12 cellular contexts compared by ENCODE assay signal in the genomic region with DNA sequence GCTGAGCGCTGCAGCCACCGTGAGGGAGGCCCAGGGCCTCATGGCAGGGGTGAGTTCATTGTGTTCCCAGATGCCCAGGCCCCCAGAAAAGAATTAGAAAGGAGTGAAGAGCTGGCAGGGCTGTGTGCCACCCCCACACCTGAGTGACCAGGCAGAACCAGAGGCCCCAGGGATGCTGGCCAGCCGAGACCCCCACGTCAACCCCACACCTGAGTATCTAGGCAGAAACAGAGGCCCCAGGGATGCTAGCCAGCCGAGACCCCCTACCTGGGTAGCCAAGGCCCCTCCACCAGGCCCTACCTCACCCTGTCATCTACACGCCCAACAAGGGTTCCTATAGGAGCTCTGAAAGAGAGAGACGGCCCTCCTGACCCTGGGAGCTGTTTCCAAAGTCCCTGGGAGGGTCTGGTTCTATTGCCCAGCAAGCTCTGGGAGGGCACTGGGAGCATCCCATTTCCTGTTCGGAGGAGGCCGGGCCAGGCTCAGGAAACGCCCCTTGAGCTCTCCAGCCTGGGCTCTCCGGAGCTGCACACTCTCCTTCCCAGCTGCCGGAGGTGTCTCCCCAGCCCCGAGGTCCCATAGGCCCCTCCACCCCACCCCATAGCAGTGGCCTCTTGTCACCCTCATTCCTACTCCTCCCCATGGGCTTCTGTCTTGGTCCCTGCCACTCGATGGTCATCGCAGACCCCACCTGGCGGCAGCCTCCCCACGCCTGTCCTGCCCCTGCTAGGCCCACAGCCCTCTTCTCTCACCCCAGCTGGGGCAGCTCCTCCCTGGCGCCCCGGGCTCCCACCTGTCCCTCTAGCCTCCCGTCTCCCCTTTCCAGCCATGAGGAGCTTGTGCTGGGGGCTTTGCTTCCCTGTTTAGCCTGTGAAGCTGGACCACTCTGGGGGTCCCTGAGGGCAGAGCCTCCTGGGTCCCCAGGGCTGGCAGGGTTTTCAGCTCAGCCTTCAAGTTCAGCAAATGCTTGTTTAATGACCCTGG. TPM values are rescaled to one million over a fixed set of nuclear protein-coding genes. Genes with fewer than 3 reads are reported as not detected.
A peak's percentile ranks its signal among the peaks of the same experiment; 100 is the strongest.
DNase-seq lines count a peak whose midpoint lies in the region; ATAC-seq and TF ChIP-seq lines count a peak whose summit lies in the region.
"Had no signal": no experiment of that assay in that cellular context is flagged by ENCODE, and none has a peak within 500 bp of the region (broad histone marks: within the 10 kb centered on the region; RNA-seq: fewer than 3 reads in every experiment).

No MANE protein-coding gene starts in this region.

- H3K9me3 ChIP-seq in CD8-positive, alpha-beta T cell (ENCODE audit: low read length) = no peaks in the 10 kb centered on the region
- no peaks in the 10 kb centered on the region for H3K9me3 ChIP-seq in SK-N-MC (ENCODE audit: low read depth, low read length)

- peaks cover 59% of the 10 kb centered on the region for H3K4me1 ChIP-seq in CD8-positive, alpha-beta T cell (ENCODE audit: insufficient read depth, low read length)
- H3K4me1 ChIP-seq in mesendoderm (ENCODE audit: control insufficient read depth, low read depth, low read length) = no peaks in the 10 kb centered on the region
- H3K4me1 ChIP-seq: parathyroid adenoma had no signal

- no peaks in the 10 kb centered on the region for H3K79me2 ChIP-seq in mesendoderm (ENCODE audit: control insufficient read depth, insufficient read depth, low read length)
- H3K79me2 ChIP-seq: parathyroid adenoma had no signal

- H3K4me3 ChIP-seq in CD8-positive, alpha-beta T cell (ENCODE audit: low read depth, low read length) = peak overlapping the region; percentile 82
- no peak overlapping the region for H3K4me3 ChIP-seq in SK-N-MC
- H3K4me3 ChIP-seq in fibroblast of villous mesenchyme (ENCODE audit: low read depth, low read length) = no peak overlapping the region
- H3K4me3 ChIP-seq in mesendoderm (ENCODE audit: low read length) = no peak overlapping the region

- peak in 2 of 7 experiments; percentile 10 to 49 for DNase-seq in CD8-positive, alpha-beta T cell
- DNase-seq in SK-N-MC (ENCODE audit: low read depth, low spot score) (no peak), fibroblast of villous mesenchyme (ENCODE audit: low read depth) (peak; percentile 23), osteocyte (ENCODE audit: extremely low spot score, unreplicated experiment) (peak; percentile 76), GM03348 (ENCODE audit: low spot score) (no peak), SIG-M5 (lab: John Stamatoyannopoulos, UW) (no peak), SIG-M5 treated with dmso at 0.1 percent for 504 hours (lab: John Stamatoyannopoulos, UW; ENCODE audit: unreplicated experiment) (no peak), mesendoderm (no peak)

- no peaks in the 10 kb centered on the region for H3K9me3 Mint-ChIP-seq in CD8-positive, alpha-beta T cell
- H3K9me3 Mint-ChIP-seq in osteocyte (ENCODE audit: unreplicated experiment) = no peaks in the 10 kb centered on the region

- TF ChIP-seq CTCF in CD8-positive, alpha-beta T cell (IDR thresholded peaks at IDR 0.05) = no peak
- TF ChIP-seq CTCF in fibroblast of villous mesenchyme (IDR thresholded peaks at IDR 0.05; ENCODE audit: insufficient read depth, low read depth, low read length) (no peak), osteocyte (IDR thresholded peaks at IDR 0.05) (no peak)

- H3K9ac ChIP-seq in SK-N-MC (ENCODE audit: insufficient read length) (peak overlapping the region; percentile 52), mesendoderm (ENCODE audit: low read length) (no peak overlapping the region)
- H3K9ac ChIP-seq: parathyroid adenoma had no signal

- peak overlapping the region; percentile 91 for H3K4me3 Mint-ChIP-seq in CD8-positive, alpha-beta T cell
- no peak overlapping the region for H3K4me3 Mint-ChIP-seq in osteocyte (ENCODE audit: unreplicated experiment)

- H3K18ac ChIP-seq in mesendoderm (ENCODE audit: low read length) = no peak overlapping the region

- no peaks in the 10 kb centered on the region for H3K27me3 ChIP-seq in CD8-positive, alpha-beta T cell (ENCODE audit: insufficient read depth, low read length)
- H3K27me3 ChIP-seq in mesendoderm (ENCODE audit: insufficient read depth, low read length, poor library complexity) = no peaks in the 10 kb centered on the region

- H4K5ac ChIP-seq in mesendoderm (ENCODE audit: low read length) = no peak overlapping the region

- H2BK15ac ChIP-seq in mesendoderm (replicated peaks; ENCODE audit: low read depth) = no peak overlapping the region

- no peak overlapping the region for H2AK5ac ChIP-seq in mesendoderm (ENCODE audit: low read length)

- no peak overlapping the region for H4K8ac ChIP-seq in mesendoderm (ENCODE audit: low read depth, low read length)

- H3K27ac Mint-ChIP-seq in CD8-positive, alpha-beta T cell = peak overlapping the region; percentile 84
- H3K27ac Mint-ChIP-seq in osteocyte (ENCODE audit: unreplicated experiment) = no peak overlapping the region

- no peak overlapping the region for H3K23ac ChIP-seq in mesendoderm (ENCODE audit: low read length)

- H3K36me3 ChIP-seq in CD8-positive, alpha-beta T cell (ENCODE audit: insufficient read depth, low read length) = no peaks in the 10 kb centered on the region
- H3K36me3 ChIP-seq in SK-N-MC (ENCODE audit: insufficient read depth, low read length) (no peaks in the 10 kb centered on the region), mesendoderm (ENCODE audit: control insufficient read depth, insufficient read depth, low read length) (no peaks in the 10 kb centered on the region)

- H2BK120ac ChIP-seq in mesendoderm (ENCODE audit: low read depth, low read length) = no peak overlapping the region

- no peak overlapping the region for H3K56ac ChIP-seq in mesendoderm (ENCODE audit: low read length)

- intact Hi-C loops in CD8-positive, alpha-beta T cell (cut with DNase I, micrococcal nuclease) = loop anchor here (1.0 to 5.0 kb wide), 6 partner anchors 73 to 584 kb away; partner anchors contain the start of genes TSSC4 (in 2 of the 2) and CD81 (in 1 of the 2)

- H3K4me2 ChIP-seq in mesendoderm (ENCODE audit: low read length) = no peak overlapping the region

- CTCF ChIA-PET in CD8-positive, alpha-beta T cell (lab: Charles Lee) = interaction anchor here (0.7 to 9.8 kb wide), 49 partner anchors 8 to 702 kb away, joined by 3 to 338 read pairs (median 5); partner anchors contain the start of genes CD81 and TSSC4

- no peaks in the 10 kb centered on the region for H3K79me1 ChIP-seq in mesendoderm (ENCODE audit: low read length)

- no peak overlapping the region for H2BK5ac ChIP-seq in mesendoderm (ENCODE audit: low read length)

- POLR2A ChIA-PET in CD8-positive, alpha-beta T cell (lab: Charles Lee) = interaction anchor here (0.6 to 6.4 kb wide), 11 partner anchors 8 to 115 kb away, joined by 3 to 48 read pairs (median 3); partner anchors contain the start of gene TSSC4

- peaks cover 54% of the 10 kb centered on the region for H3K4me1 Mint-ChIP-seq in CD8-positive, alpha-beta T cell (ENCODE audit: low read depth)
- peaks cover 31% of the 10 kb centered on the region for H3K4me1 Mint-ChIP-seq in osteocyte (ENCODE audit: unreplicated experiment)

- H3K27me3 Mint-ChIP-seq in CD8-positive, alpha-beta T cell (ENCODE audit: low read depth) = no peaks in the 10 kb centered on the region
- H3K27me3 Mint-ChIP-seq in osteocyte (ENCODE audit: unreplicated experiment) = no peaks in the 10 kb centered on the region

- peaks cover 16% of the 10 kb centered on the region for H3K36me3 Mint-ChIP-seq in CD8-positive, alpha-beta T cell
- H3K36me3 Mint-ChIP-seq in osteocyte (ENCODE audit: unreplicated experiment) = no peaks in the 10 kb centered on the region

- no peak for ATAC-seq in CD8-positive, alpha-beta T cell

- H3K4ac ChIP-seq in mesendoderm (ENCODE audit: low read depth, low read length) = no peak overlapping the region

- no CpG with 5 or more reads among the region's 20 CpGs for WGBS in mesendoderm (ENCODE audit: extremely low coverage, insufficient coverage, low lambda C conversion rate)

- peak overlapping the region; percentile 48 for H3K27ac ChIP-seq in CD8-positive, alpha-beta T cell (ENCODE audit: low read depth, low read length)
- H3K27ac ChIP-seq in SK-N-MC (peak overlapping the region; percentile 60), mesendoderm (ENCODE audit: low read depth, low read length) (no peak overlapping the region)
- H3K27ac ChIP-seq: parathyroid adenoma had no signal

RNA-seq across cellular contexts. Expression of gene TSPAN32, which starts 2.6 kb away (rescaled TPM):
- 100 to 1,000 TPM; 145 to 147 TPM for total RNA-seq in CD8-positive, alpha-beta T cell
- total RNA-seq in fibroblast of villous mesenchyme (under 0.01 and 0.43 TPM in 2 replicates), osteocyte (0.76 and 1.2 TPM in 2 replicates)
- not detected for polyA plus RNA-seq in mesendoderm (2013, experiment 1 of 2)
- not detected for polyA plus RNA-seq in mesendoderm (2013, experiment 2 of 2)
- total RNA-seq: chondrocyte, G401 had no signal

RNA-seq across cellular contexts. Expression of gene C11orf21, which starts 2.7 kb away (rescaled TPM):
- total RNA-seq in CD8-positive, alpha-beta T cell = 10 to 100 TPM; 38.2 to 40.2 TPM
- not detected in 2 replicates for total RNA-seq in fibroblast of villous mesenchyme
- total RNA-seq in osteocyte = 0.16 TPM in 1 of 2 replicates, not detected in the other
- polyA plus RNA-seq in mesendoderm (2013, experiment 1 of 2) = not detected
- polyA plus RNA-seq in mesendoderm (2013, experiment 2 of 2) = not detected
- total RNA-seq: chondrocyte, G401 had no signal

RNA-seq across cellular contexts. Expression of gene ASCL2, which starts 34.1 kb away (rescaled TPM):
- total RNA-seq in CD8-positive, alpha-beta T cell = not detected
- total RNA-seq in fibroblast of villous mesenchyme = not detected in 2 replicates
- not detected in 2 replicates for total RNA-seq in osteocyte
- 0.10 TPM for polyA plus RNA-seq in mesendoderm (2013, experiment 1 of 2)
- polyA plus RNA-seq in mesendoderm (2013, experiment 2 of 2) = 0.17 TPM
- total RNA-seq: chondrocyte, G401, OCI-LY7 had no signal

Comparison
In these comparisons a context has a peak if more than half of its experiments do, and no peak if none do; other contexts are left out.
1. DNase-seq: peak in fibroblast of villous mesenchyme (single experiment) and osteocyte (single experiment); none in SK-N-MC (single experiment), GM03348 (single experiment), SIG-M5 (single experiment), SIG-M5 treated with dmso at 0.1 percent for 504 hours (single experiment) and mesendoderm (single experiment).
2. RNA of gene TSPAN32, which starts 2.6 kb away (total RNA-seq): 145 to 147 TPM in CD8-positive, alpha-beta T cell; 0.76 to 1.2 TPM in osteocyte and under 0.01 to 0.43 TPM in fibroblast of villous mesenchyme; every median in the first group is over 10 times any median in the second.
3. RNA of gene C11orf21, which starts 2.7 kb away (total RNA-seq): 38.2 to 40.2 TPM in CD8-positive, alpha-beta T cell; 0.16 TPM in osteocyte and not detected in fibroblast of villous mesenchyme; every median in the first group is over 10 times any median in the second.